12 cellular contexts compared by ENCODE assay signal in the genomic region with DNA sequence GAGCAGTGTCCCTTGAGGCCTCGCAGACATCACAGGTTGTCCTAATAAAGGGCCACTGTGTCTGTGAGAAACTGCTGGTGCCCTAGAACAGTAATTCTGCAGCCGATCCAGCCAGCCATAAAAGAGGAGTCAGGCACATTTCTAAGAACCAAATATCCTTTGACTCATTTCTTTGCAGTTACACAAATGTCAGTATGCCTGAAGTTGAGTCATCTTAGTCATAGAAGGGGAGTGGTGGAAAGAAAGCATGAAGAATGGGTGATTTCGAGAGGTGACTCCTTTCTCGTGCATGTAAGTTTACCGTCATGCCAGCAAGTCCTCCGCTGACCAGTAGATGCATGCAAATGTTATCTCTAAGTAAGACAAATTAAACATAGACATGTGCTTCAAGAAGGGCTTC.
DNase-seq lines count a peak whose midpoint lies in the region; ATAC-seq, FAIRE-seq and TF ChIP-seq lines count a peak whose summit lies in the region.
"Had no signal": no experiment of that assay in that cellular context is flagged by ENCODE, and none has a peak within 500 bp of the region (broad histone marks: within the 10 kb centered on the region; RNA-seq: fewer than 3 reads in every experiment).

No MANE protein-coding gene starts in this region.

- no peak overlapping the region for H2AFZ ChIP-seq in keratinocyte (ENCODE audit: control insufficient read depth, low read length)
- H2AFZ ChIP-seq: GM23338 had no signal

- no peaks in the 10 kb centered on the region for H4K20me1 ChIP-seq in keratinocyte (ENCODE audit: control insufficient read depth, extremely low read depth, insufficient read depth, low read length)

- no peaks in the 10 kb centered on the region for H3K36me3 ChIP-seq in keratinocyte (ENCODE audit: control insufficient read depth in 2 of 2, extremely low read depth in 1 of 2, insufficient read depth in 2 of 2, low read length in 2 of 2)

- DNase-seq in Caki2 (ENCODE audit: low read depth) (peak; percentile 2), HT1080 (ENCODE audit: low read depth) (peak; percentile 84), keratinocyte (ENCODE audit: low read depth, low spot score) (no peak), NCI-H774 (lab: John Stamatoyannopoulos, UW) (no peak), 8988T (no peak), NCI-H345 (lab: John Stamatoyannopoulos, UW) (no peak)
- no peak for DNase-seq in activated T-helper 2 cell treated with anti-CD3 and anti-CD28 coated beads, Interferon-gamma antibody, Interleukin-2, Interleukin-4, amounts not matched to agents 10 μg/mL and 5 μg/mL and 100 μg/mL, durations not matched to agents 14 hours and 24 hours and 36 hours (ENCODE audit: low spot score)
- DNase-seq: amygdala, nucleus accumbens, SHP77 treated with DMSO at 0.1 percent for 48 hours had no signal

- no peak overlapping the region for H3K27ac ChIP-seq in keratinocyte (ENCODE audit: control insufficient read depth, insufficient read depth, low read length)

- no peak overlapping the region for H3K4me3 Mint-ChIP-seq in activated T-helper 2 cell treated with anti-CD3 and anti-CD28 coated beads, Interferon-gamma antibody, Interleukin-2, Interleukin-4, amounts not matched to agents 10 μg/mL and 5 μg/mL and 100 μg/mL, durations not matched to agents 14 hours and 24 hours and 36 hours (ENCODE audit: low read depth)
- H3K4me3 Mint-ChIP-seq: GM23338 had no signal

- no peaks in the 10 kb centered on the region for H3K27me3 Mint-ChIP-seq in activated T-helper 2 cell treated with anti-CD3 and anti-CD28 coated beads, Interferon-gamma antibody, Interleukin-2, Interleukin-4, amounts not matched to agents 10 μg/mL and 5 μg/mL and 100 μg/mL, durations not matched to agents 14 hours and 24 hours and 36 hours (ENCODE audit: low read depth)

- H3K9me3 ChIP-seq in keratinocyte (ENCODE audit: control insufficient read depth, low read depth, low read length): no peaks in the 10 kb centered on the region

- no peak overlapping the region for H3K4me3 ChIP-seq in keratinocyte (ENCODE audit: control insufficient read depth in 2 of 3, extremely low read depth in 1 of 3, insufficient read depth in 2 of 3, low read depth in 1 of 3, low read length in 3 of 3)
- H3K4me3 ChIP-seq: GM23338 had no signal

- in situ Hi-C loops in Caki2 (cut with HindIII; ENCODE audit: low pct_unique_long_range_greater_than_20kb, low sequenced_read_pairs): no loop called here

- no peaks in the 10 kb centered on the region for H3K9me1 ChIP-seq in keratinocyte (ENCODE audit: control insufficient read depth, extremely low read depth, insufficient read depth, low read length)

- no peak overlapping the region for H3K9ac ChIP-seq in keratinocyte (ENCODE audit: control insufficient read depth, extremely low read depth, insufficient read depth, low read length)

- peaks cover 11% of the 10 kb centered on the region for H3K4me1 Mint-ChIP-seq in activated T-helper 2 cell treated with anti-CD3 and anti-CD28 coated beads, Interferon-gamma antibody, Interleukin-2, Interleukin-4, amounts not matched to agents 10 μg/mL and 5 μg/mL and 100 μg/mL, durations not matched to agents 14 hours and 24 hours and 36 hours (ENCODE audit: low read depth)
- H3K4me1 Mint-ChIP-seq: GM23338 had no signal

- H3K27me3 ChIP-seq in keratinocyte (ENCODE audit: control insufficient read depth, extremely low read depth, insufficient read depth, low read length): no peaks in the 10 kb centered on the region

- H3K4me2 ChIP-seq in keratinocyte (ENCODE audit: control insufficient read depth, extremely low read depth, insufficient read depth, low read depth, low read length): no peak overlapping the region
- H3K4me2 ChIP-seq: GM23338 had no signal

- intact Hi-C loops in activated T-helper 2 cell treated with anti-CD3 and anti-CD28 coated beads, Interferon-gamma antibody, Interleukin-2, Interleukin-4, amounts not matched to agents 10 μg/mL and 5 μg/mL and 100 μg/mL, durations not matched to agents 14 hours and 24 hours and 36 hours (cut with micrococcal nuclease): loop anchor here (2.0 kb wide), 1 partner anchor 399 kb away; no protein-coding TSS in a partner anchor

- H3K9me3 Mint-ChIP-seq in activated T-helper 2 cell treated with anti-CD3 and anti-CD28 coated beads, Interferon-gamma antibody, Interleukin-2, Interleukin-4, amounts not matched to agents 10 μg/mL and 5 μg/mL and 100 μg/mL, durations not matched to agents 14 hours and 24 hours and 36 hours: no peaks in the 10 kb centered on the region
- H3K9me3 Mint-ChIP-seq: GM23338 had no signal

- peak; percentile 85 for FAIRE-seq in keratinocyte (lab: Jason Lieb, UNC)

- no peak for ATAC-seq in HG02623 (IDR thresholded peaks at IDR 0.05; ENCODE audit: unreplicated experiment)
- ATAC-seq: GM23338 had no signal

- no peak for TF ChIP-seq CTCF in keratinocyte (optimal IDR thresholded peaks at IDR 0.05 in 1 of 3, IDR thresholded peaks at IDR 0.05 in 1 of 3, conservative IDR thresholded peaks at IDR 0.05 in 1 of 3; ENCODE audit: extremely low read depth in 1 of 3, insufficient read depth in 2 of 3, low read length in 3 of 3)

- H3K36me3 Mint-ChIP-seq in activated T-helper 2 cell treated with anti-CD3 and anti-CD28 coated beads, Interferon-gamma antibody, Interleukin-2, Interleukin-4, amounts not matched to agents 10 μg/mL and 5 μg/mL and 100 μg/mL, durations not matched to agents 14 hours and 24 hours and 36 hours (ENCODE audit: low read depth): no peaks in the 10 kb centered on the region

- H3K79me2 ChIP-seq in keratinocyte (ENCODE audit: control insufficient read depth, insufficient read depth, low read length): no peaks in the 10 kb centered on the region

- H3K4me1 ChIP-seq in keratinocyte (ENCODE audit: control insufficient read depth, extremely low read depth, insufficient read depth, low read length): peaks cover 4% of the 10 kb centered on the region

- H3K27ac Mint-ChIP-seq in activated T-helper 2 cell treated with anti-CD3 and anti-CD28 coated beads, Interferon-gamma antibody, Interleukin-2, Interleukin-4, amounts not matched to agents 10 μg/mL and 5 μg/mL and 100 μg/mL, durations not matched to agents 14 hours and 24 hours and 36 hours: peak overlapping the region; percentile 49
- H3K27ac Mint-ChIP-seq: GM23338 had no signal

- dilution Hi-C loops in keratinocyte (cut with MboI; ENCODE audit: extremely low pct_ligation_motif_present, low sequenced_read_pairs): no loop called here

Comparison
In these comparisons a context has a peak if more than half of its experiments do, and no peak if none do; other contexts are left out.
1. DNase-seq: peak in Caki2 (single experiment) and HT1080 (single experiment); none in activated T-helper 2 cell treated with anti-CD3 and anti-CD28 coated beads, Interferon-gamma antibody, Interleukin-2, Interleukin-4, amounts not matched to agents 10 μg/mL and 5 μg/mL and 100 μg/mL, durations not matched to agents 14 hours and 24 hours and 36 hours (single experiment), keratinocyte (single experiment), NCI-H774 (single experiment), 8988T (single experiment) and NCI-H345 (single experiment).